Comparison of ENCODE assay signal across 8 cellular contexts in genomic region chr2:240584486-240585031, GRCh38. TPM values are rescaled to one million over a fixed set of nuclear protein-coding genes. Genes with fewer than 3 reads are reported as not detected.
DNase-seq lines count a peak whose midpoint lies in the region; ATAC-seq and TF ChIP-seq lines count a peak whose summit lies in the region.

No MANE protein-coding gene starts in this region.

- H3K27me3 Mint-ChIP-seq in activated T-cell treated with anti-CD3 and anti-CD28 coated beads, Interleukin-2, amount 50 U/mL, for 4 hours (ENCODE audit: low read depth) = no peaks in the 10 kb centered on the region
- peaks cover 6% of the 10 kb centered on the region for H3K27me3 Mint-ChIP-seq in HFFc6 (ENCODE audit: insufficient read depth)
- H3K27me3 Mint-ChIP-seq in activated CD8-positive, alpha-beta T cell treated with anti-CD3 and anti-CD28 coated beads for 36 hours = no peaks in the 10 kb centered on the region

- peak overlapping the region; percentile 96 for H3K4me3 Mint-ChIP-seq in activated T-cell treated with anti-CD3 and anti-CD28 coated beads, Interleukin-2, amount 50 U/mL, for 4 hours
- H3K4me3 Mint-ChIP-seq in HFFc6 = peak overlapping the region; percentile 97
- peak overlapping the region; percentile 95 for H3K4me3 Mint-ChIP-seq in activated CD8-positive, alpha-beta T cell treated with anti-CD3 and anti-CD28 coated beads for 36 hours

- ATAC-seq in activated T-cell treated with anti-CD3 and anti-CD28 coated beads, Interleukin-2, amount 50 U/mL, for 4 hours = no peak
- no peak for ATAC-seq in activated CD8-positive, alpha-beta T cell treated with anti-CD3 and anti-CD28 coated beads for 36 hours

- H3K4me1 Mint-ChIP-seq in activated T-cell treated with anti-CD3 and anti-CD28 coated beads, Interleukin-2, amount 50 U/mL, for 4 hours (ENCODE audit: low read depth) = peaks cover 58% of the 10 kb centered on the region
- H3K4me1 Mint-ChIP-seq in HFFc6 (ENCODE audit: low read depth) = peaks cover 69% of the 10 kb centered on the region
- H3K4me1 Mint-ChIP-seq in activated CD8-positive, alpha-beta T cell treated with anti-CD3 and anti-CD28 coated beads for 36 hours (ENCODE audit: low read depth) = peaks cover 47% of the 10 kb centered on the region

- H3K9me3 Mint-ChIP-seq in activated T-cell treated with anti-CD3 and anti-CD28 coated beads, Interleukin-2, amount 50 U/mL, for 4 hours = no peaks in the 10 kb centered on the region
- H3K9me3 Mint-ChIP-seq in HFFc6 = 0 out of 2 replicates have a peak, but pooled peaks cover 4% of the 10 kb centered on the region
- no peaks in the 10 kb centered on the region for H3K9me3 Mint-ChIP-seq in activated CD8-positive, alpha-beta T cell treated with anti-CD3 and anti-CD28 coated beads for 36 hours

- TF ChIP-seq CTCF in HFFc6 (IDR thresholded peaks at IDR 0.05) = no peak
- TF ChIP-seq CTCF in activated CD8-positive, alpha-beta T cell treated with anti-CD3 and anti-CD28 coated beads for 36 hours (IDR thresholded peaks at IDR 0.05) = no peak

- DNase-seq in activated T-cell treated with anti-CD3 and anti-CD28 coated beads, Interleukin-2, amount 50 U/mL, for 4 hours = no peak
- no peak for DNase-seq in activated T-cell treated with anti-CD3 and anti-CD28 coated beads, Interleukin-2, amount 50 U/mL, for 48 hours
- DNase-seq in HFFc6 = no peak
- DNase-seq in MV-4-11 (lab: John Stamatoyannopoulos, UW) = peak; percentile 99
- peak; percentile 17 for DNase-seq in activated CD8-positive, alpha-beta T cell treated with anti-CD3 and anti-CD28 coated beads for 36 hours
- peak; percentile 43 to 68 for DNase-seq in lung microvascular endothelial cell (ENCODE audit: low read depth in 2 of 2)
- DNase-seq in ecto neural progenitor cell (ENCODE audit: low spot score) = no peak
- DNase-seq in foreskin melanocyte = no peak

- POLR2A ChIA-PET in activated CD8-positive, alpha-beta T cell treated with anti-CD3 and anti-CD28 coated beads for 36 hours (lab: Charles Lee) = interaction anchor here (8.2 kb wide), 1 partner anchor 21 kb away, joined by 118 read pairs; the partner anchor contains the start of genes ANKMY1, DUSP28 and RNPEPL1

- CTCF ChIA-PET in activated CD8-positive, alpha-beta T cell treated with anti-CD3 and anti-CD28 coated beads for 36 hours (lab: Charles Lee) = interaction anchor here (3.4 to 5.3 kb wide), 5 partner anchors 15 to 70 kb away, joined by 18 to 50 read pairs (median 22); no protein-coding TSS in a partner anchor

- intact Hi-C loops in activated CD8-positive, alpha-beta T cell treated with anti-CD3 and anti-CD28 coated beads for 36 hours (cut with micrococcal nuclease) = no loop called here

- H3K27ac Mint-ChIP-seq in HFFc6 = peak overlapping the region; percentile 46; the same call in 1 of the 2 replicates
- peak overlapping the region; percentile 60 for H3K27ac Mint-ChIP-seq in activated CD8-positive, alpha-beta T cell treated with anti-CD3 and anti-CD28 coated beads for 36 hours

- H3K36me3 Mint-ChIP-seq in activated T-cell treated with anti-CD3 and anti-CD28 coated beads, Interleukin-2, amount 50 U/mL, for 4 hours (ENCODE audit: insufficient read depth) = peaks cover 7% of the 10 kb centered on the region
- peaks cover 23% of the 10 kb centered on the region for H3K36me3 Mint-ChIP-seq in HFFc6 (ENCODE audit: low read depth)
- peaks cover 19% of the 10 kb centered on the region for H3K36me3 Mint-ChIP-seq in activated CD8-positive, alpha-beta T cell treated with anti-CD3 and anti-CD28 coated beads for 36 hours (ENCODE audit: low read depth)

RNA-seq across cellular contexts. Expression of gene CAPN10, which starts 2.0 kb away (rescaled TPM):
- total RNA-seq in activated T-cell treated with anti-CD3 and anti-CD28 coated beads, Interleukin-2, amount 50 U/mL, for 4 hours = 10 to 100 TPM; 38.2 to 43.4 (median 41.1) TPM
- total RNA-seq in HFFc6 (2021; fragmentation: NEBNext Ultra II Directional; extraction: Animal tissue kit (Norgen Biotek cat#: 25700)) = 10 to 100 TPM; 13.9 to 20.5 (median 15.0) TPM
- total RNA-seq in activated CD8-positive, alpha-beta T cell treated with anti-CD3 and anti-CD28 coated beads for 36 hours = 10 to 100 TPM; 26.8 to 29.1 TPM
- total RNA-seq in lung microvascular endothelial cell = 15.7 and 31.2 TPM in 2 replicates

RNA-seq across cellular contexts. Expression of gene RNPEPL1, which starts 16.3 kb away (rescaled TPM):
- total RNA-seq in activated T-cell treated with anti-CD3 and anti-CD28 coated beads, Interleukin-2, amount 50 U/mL, for 4 hours = 10 to 100 TPM; 40.9 to 46.0 (median 42.9) TPM
- total RNA-seq in HFFc6 (2021; fragmentation: NEBNext Ultra II Directional; extraction: Animal tissue kit (Norgen Biotek cat#: 25700)) = 10 to 100 TPM; 36.9 to 48.5 (median 43.3) TPM
- 10 to 100 TPM; 39.1 to 40.5 TPM for total RNA-seq in activated CD8-positive, alpha-beta T cell treated with anti-CD3 and anti-CD28 coated beads for 36 hours
- 16.6 and 19.8 TPM in 2 replicates for total RNA-seq in lung microvascular endothelial cell

RNA-seq across cellular contexts. Expression of gene DUSP28, which starts 24.4 kb away (rescaled TPM):
- total RNA-seq in activated T-cell treated with anti-CD3 and anti-CD28 coated beads, Interleukin-2, amount 50 U/mL, for 4 hours = 1 to 10 TPM; 5.7 to 6.1 (median 5.9) TPM
- total RNA-seq in HFFc6 (2021; fragmentation: NEBNext Ultra II Directional; extraction: Animal tissue kit (Norgen Biotek cat#: 25700)) = 1 to 10 TPM; 3.1 to 5.0 (median 4.3) TPM
- total RNA-seq in activated CD8-positive, alpha-beta T cell treated with anti-CD3 and anti-CD28 coated beads for 36 hours = 1 to 10 TPM; 4.5 to 6.2 TPM
- total RNA-seq in lung microvascular endothelial cell = 2.0 and 2.2 TPM in 2 replicates

RNA-seq across cellular contexts. Expression of gene ANKMY1, which starts 26.8 kb away (rescaled TPM):
- 10 to 100 TPM; 15.7 to 17.2 (median 15.8) TPM for total RNA-seq in activated T-cell treated with anti-CD3 and anti-CD28 coated beads, Interleukin-2, amount 50 U/mL, for 4 hours
- total RNA-seq in HFFc6 (2021; fragmentation: NEBNext Ultra II Directional; extraction: Animal tissue kit (Norgen Biotek cat#: 25700)) = 1 to 10 TPM; 4.4 to 5.6 (median 5.2) TPM
- total RNA-seq in activated CD8-positive, alpha-beta T cell treated with anti-CD3 and anti-CD28 coated beads for 36 hours = 10 to 100 TPM; 14.5 to 18.6 TPM
- 3.5 and 6.0 TPM in 2 replicates for total RNA-seq in lung microvascular endothelial cell

RNA-seq across cellular contexts. Expression of gene GPR35, which starts 40.7 kb away (rescaled TPM):
- 1 to 10 TPM; 3.0 to 3.5 (median 3.3) TPM for total RNA-seq in activated T-cell treated with anti-CD3 and anti-CD28 coated beads, Interleukin-2, amount 50 U/mL, for 4 hours
- total RNA-seq in HFFc6 (2021; fragmentation: NEBNext Ultra II Directional; extraction: Animal tissue kit (Norgen Biotek cat#: 25700)) = under 1 TPM in 3 of 6 experiments, not detected in 3; 0.11 to 0.28 (median 0.14) TPM
- 10 to 100 TPM; 14.4 to 14.6 TPM for total RNA-seq in activated CD8-positive, alpha-beta T cell treated with anti-CD3 and anti-CD28 coated beads for 36 hours
- 0.40 TPM in 1 of 2 replicates, not detected in the other for total RNA-seq in lung microvascular endothelial cell

Comparison
In these comparisons a context has a peak if more than half of its experiments do, and no peak if none do; other contexts are left out.
1. DNase-seq: peak in MV-4-11 (single experiment), activated CD8-positive, alpha-beta T cell treated with anti-CD3 and anti-CD28 coated beads for 36 hours (single experiment) and lung microvascular endothelial cell (2 of 2); none in activated T-cell treated with anti-CD3 and anti-CD28 coated beads, Interleukin-2, amount 50 U/mL, for 4 hours (single experiment), activated T-cell treated with anti-CD3 and anti-CD28 coated beads, Interleukin-2, amount 50 U/mL, for 48 hours (0 of 2), HFFc6 (single experiment), ecto neural progenitor cell (single experiment) and foreskin melanocyte (single experiment).
2. Peak in every context shown above with its lines, with median percentiles within 50 percentile points of each other: H3K4me3 Mint-ChIP-seq.